ENCODE assay signal across 14 cellular contexts in the genomic region with DNA sequence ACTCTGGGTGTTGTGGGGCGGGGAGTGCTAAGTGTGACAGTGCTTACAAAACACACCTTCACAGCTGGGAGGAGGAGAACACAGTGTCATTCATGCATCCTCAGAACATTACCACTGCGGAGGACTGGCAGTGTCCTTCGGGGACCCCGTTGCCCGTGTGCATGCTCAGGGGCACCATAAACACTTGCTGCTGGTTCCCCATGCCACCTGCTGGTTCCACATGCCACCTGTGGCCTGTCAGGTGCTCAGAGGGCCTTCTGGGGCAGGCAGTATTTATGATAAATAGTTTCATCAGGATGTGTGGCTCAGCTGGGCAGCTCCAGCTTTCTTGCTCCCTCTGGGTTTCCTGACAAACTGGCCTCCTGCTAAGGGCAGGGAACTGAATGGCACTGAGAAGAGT.
"Had no signal": no experiment of that assay in that cellular context is flagged by ENCODE, and none has a peak within 500 bp of the region (broad histone marks: within the 10 kb centered on the region; RNA-seq: fewer than 3 reads in every experiment).

No MANE protein-coding gene starts in this region.

- H3K4me3 Mint-ChIP-seq: activated CD4-positive, alpha-beta memory T cell treated with anti-CD3 and anti-CD28 coated beads, Interleukin-2, amount 10 ng/mL, durations not matched to agents 7 days and 5 days; activated CD4-positive, alpha-beta T cell treated with anti-CD3 and anti-CD28 coated beads for 36 hours; memory B cell; nephron; stimulated activated naive CD8-positive, alpha-beta T cell treated with anti-CD3 and anti-CD28 coated beads, Interleukin-15, amount 100 ng/mL, for 72 hours had no signal

- DNase-seq: activated CD4-positive, alpha-beta memory T cell treated with anti-CD3 and anti-CD28 coated beads, Interleukin-2, amount 10 ng/mL, durations not matched to agents 7 days and 5 days; activated CD4-positive, alpha-beta T cell treated with anti-CD3 and anti-CD28 coated beads for 36 hours; activated naive CD4-positive, alpha-beta T cell; central memory CD4-positive, alpha-beta T cell; glutamatergic neuron; stimulated activated CD4-positive, alpha-beta T cell treated with anti-CD3 and anti-CD28 coated beads, Interleukin-4, amount 100 ng/mL, for 4 hours; stimulated activated naive CD8-positive, alpha-beta T cell treated with anti-CD3 and anti-CD28 coated beads, Interleukin-15, amount 100 ng/mL, for 72 hours; T-helper 1 cell; thyroid gland had no signal

- H3K36me3 ChIP-seq: thyroid gland had no signal

- H3K36me3 Mint-ChIP-seq: memory B cell had no signal

- H3K4me3 ChIP-seq: SK-N-MC, thyroid gland had no signal

- H3K9me3 ChIP-seq: thyroid gland had no signal

- H3K27ac ChIP-seq: SK-N-MC, thyroid gland, VCaP had no signal

- H3K27ac Mint-ChIP-seq: activated CD4-positive, alpha-beta memory T cell treated with anti-CD3 and anti-CD28 coated beads, Interleukin-2, amount 10 ng/mL, durations not matched to agents 7 days and 5 days; activated CD4-positive, alpha-beta T cell treated with anti-CD3 and anti-CD28 coated beads for 36 hours; memory B cell; stimulated activated naive CD8-positive, alpha-beta T cell treated with anti-CD3 and anti-CD28 coated beads, Interleukin-15, amount 100 ng/mL, for 72 hours had no signal

- H3K27me3 Mint-ChIP-seq: activated CD4-positive, alpha-beta T cell treated with anti-CD3 and anti-CD28 coated beads for 36 hours had no signal

- H3K27me3 ChIP-seq: thyroid gland had no signal

- H3K4me1 Mint-ChIP-seq: activated CD4-positive, alpha-beta memory T cell treated with anti-CD3 and anti-CD28 coated beads, Interleukin-2, amount 10 ng/mL, durations not matched to agents 7 days and 5 days; activated CD4-positive, alpha-beta T cell treated with anti-CD3 and anti-CD28 coated beads for 36 hours; memory B cell; stimulated activated naive CD8-positive, alpha-beta T cell treated with anti-CD3 and anti-CD28 coated beads, Interleukin-15, amount 100 ng/mL, for 72 hours had no signal

- H3K9me3 Mint-ChIP-seq: activated CD4-positive, alpha-beta memory T cell treated with anti-CD3 and anti-CD28 coated beads, Interleukin-2, amount 10 ng/mL, durations not matched to agents 7 days and 5 days; memory B cell; nephron; stimulated activated naive CD8-positive, alpha-beta T cell treated with anti-CD3 and anti-CD28 coated beads, Interleukin-15, amount 100 ng/mL, for 72 hours had no signal

- FAIRE-seq: astrocyte had no signal

- ATAC-seq: activated CD4-positive, alpha-beta T cell treated with anti-CD3 and anti-CD28 coated beads for 36 hours; stimulated activated naive CD8-positive, alpha-beta T cell treated with anti-CD3 and anti-CD28 coated beads, Interleukin-15, amount 100 ng/mL, for 72 hours had no signal
